In the genomic region with DNA sequence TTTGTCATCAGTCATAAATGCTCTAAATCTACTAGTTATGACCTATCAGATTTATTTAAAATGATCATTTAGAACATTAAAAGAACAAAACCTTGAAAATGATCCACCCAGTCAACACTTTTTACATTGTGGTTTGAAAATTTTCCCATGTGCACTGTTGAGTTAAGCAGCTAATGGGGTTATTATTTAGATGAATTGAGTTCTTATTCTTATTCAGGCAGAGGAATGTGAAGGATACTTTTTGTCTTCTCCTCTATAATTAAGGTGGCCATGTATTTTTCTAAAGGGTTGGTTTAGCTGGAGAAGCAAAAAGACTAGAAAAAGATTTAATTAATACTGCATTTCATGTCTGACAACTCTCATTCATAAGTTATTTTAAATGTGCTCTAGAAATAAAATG, we compare ENCODE assay signal across 7 cellular contexts.
"Had no signal": no experiment of that assay in that cellular context is flagged by ENCODE, and none has a peak within 500 bp of the region (broad histone marks: within the 10 kb centered on the region; RNA-seq: fewer than 3 reads in every experiment).

No MANE protein-coding gene starts in this region.

- H2AFZ ChIP-seq: GM23248 had no signal

- H3K9me3 Mint-ChIP-seq: H9 had no signal

- H3K27ac ChIP-seq: GM23248, HL-60 had no signal

- H3K27ac Mint-ChIP-seq: H9 had no signal

- H3K4me3 Mint-ChIP-seq: H9 had no signal

- H3K9ac ChIP-seq: GM23248 had no signal

- H3K4me3 ChIP-seq: GM23248, K562 had no signal

- DNase-seq: GM23248, H9, HCEC 1CT, IMR-90 had no signal

- ATAC-seq: HepG2, K562 had no signal
